In the genomic region with DNA sequence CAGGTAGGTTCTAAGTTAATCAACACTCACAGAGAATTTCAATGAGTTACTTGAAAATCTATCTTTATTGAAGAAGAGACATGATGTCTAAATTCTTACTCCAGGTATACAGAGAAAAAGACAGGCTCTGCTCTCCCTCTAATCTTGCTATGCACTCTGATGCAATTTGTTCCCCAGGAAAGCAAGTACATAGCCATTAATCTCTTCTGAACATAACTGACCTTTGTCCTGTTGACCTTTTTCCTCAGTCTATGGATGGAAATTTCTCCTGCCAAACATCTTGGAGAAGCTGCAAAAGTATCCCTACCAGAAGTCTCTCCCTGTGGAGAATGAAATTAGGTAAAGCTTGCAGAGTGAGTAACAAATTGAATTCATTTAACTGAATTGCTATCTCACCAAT, we compare ENCODE assay signal across 9 cellular contexts.
"Had no signal": no experiment of that assay in that cellular context is flagged by ENCODE, and none has a peak within 500 bp of the region (broad histone marks: within the 10 kb centered on the region; RNA-seq: fewer than 3 reads in every experiment).

No MANE protein-coding gene starts in this region.

- H3K9me3 ChIP-seq: HAP-1 had no signal

- H3K4me3 ChIP-seq: GM23338, HAP-1 had no signal

- H3K4me1 ChIP-seq: HAP-1 had no signal

- FAIRE-seq: HepG2 had no signal

- H2AFZ ChIP-seq: GM23338 had no signal

- DNase-seq: H7, HFFc6, KBM-7 had no signal

- H3K4me2 ChIP-seq: GM23338, KMS-11 had no signal

- H3K27ac ChIP-seq: HL-60, KMS-11 had no signal

- H3K36me3 ChIP-seq: HAP-1 had no signal

- ATAC-seq: GM23338, HCT116, HepG2 had no signal

- H3K9ac ChIP-seq: KMS-11 had no signal
